ENCODE assay signal across 8 cellular contexts in genomic region chr2:175068534-175068933, GRCh38.
"Had no signal": no experiment of that assay in that cellular context is flagged by ENCODE, and none has a peak within 500 bp of the region (broad histone marks: within the 10 kb centered on the region; RNA-seq: fewer than 3 reads in every experiment).

No MANE protein-coding gene starts in this region.

- H3K27ac Mint-ChIP-seq: GM23338, HFFc6 had no signal

- H3K9me3 ChIP-seq: HAP-1 had no signal

- ATAC-seq: GM23338, HCT116 had no signal

- DNase-seq: HFFc6, IMR-90, KBM-7 had no signal

- H3K4me1 ChIP-seq: HAP-1 had no signal

- H3K4me1 Mint-ChIP-seq: GM23338 had no signal

- H3K4me2 ChIP-seq: GM23338 had no signal

- H3K9me3 Mint-ChIP-seq: HFFc6 had no signal

- H3K4me3 Mint-ChIP-seq: GM23338, HFFc6 had no signal

- H2AFZ ChIP-seq: GM23338 had no signal

- FAIRE-seq: H1 had no signal

- H3K27ac ChIP-seq: HL-60 had no signal

- H3K4me3 ChIP-seq: GM23338, HAP-1 had no signal
